1 cellular context compared by ENCODE assay signal in the genomic region with DNA sequence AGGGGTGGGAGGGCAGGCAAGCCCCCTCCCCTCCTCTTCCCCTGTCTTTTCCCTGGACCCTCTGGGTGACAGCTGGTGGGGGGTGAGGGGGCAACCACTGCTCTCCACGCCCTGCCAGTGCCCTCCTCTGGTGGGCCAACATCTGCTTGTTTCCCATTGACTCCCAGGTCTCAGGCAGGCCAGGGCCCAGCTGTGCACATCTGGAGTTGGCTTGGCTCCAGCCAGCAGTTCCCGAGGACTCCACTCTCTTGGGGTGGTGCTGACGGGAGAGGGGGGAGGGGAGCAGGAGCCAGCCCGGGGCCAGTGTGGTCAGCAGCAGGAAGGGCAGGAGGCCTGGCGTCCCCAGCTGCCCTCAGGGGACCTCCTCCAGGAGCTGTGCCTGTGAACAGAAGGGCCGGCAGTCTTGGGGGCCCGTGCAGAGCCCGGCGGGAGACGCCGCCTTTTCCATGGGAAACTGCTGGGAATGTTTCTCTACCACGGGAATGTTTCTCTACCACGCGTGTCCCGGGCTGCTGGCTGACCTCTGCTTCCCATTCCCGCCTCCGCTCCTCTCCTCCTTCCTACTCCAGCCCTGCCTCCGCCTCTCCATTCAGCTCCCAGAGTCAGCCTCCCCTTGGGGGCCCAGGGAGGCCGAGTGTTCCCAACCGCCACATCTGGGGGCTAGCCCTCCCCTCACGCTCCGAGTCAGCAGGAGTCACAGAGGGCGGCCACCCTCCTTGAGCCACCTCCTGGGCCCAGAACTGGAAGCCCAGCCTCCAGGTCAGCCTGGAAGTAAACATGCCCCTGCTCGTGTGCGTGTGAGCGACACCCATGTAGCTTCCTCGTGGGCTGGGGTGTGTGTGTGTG.
TF ChIP-seq lines count a peak whose summit lies in the region.

No MANE protein-coding gene starts in this region.

TF ChIP-seq in K562, 482 proteins besides CTCF, POLR2A, EP300 and RAD21 (continued from another document and continues in another):
- TF ChIP-seq, protein P1, sequence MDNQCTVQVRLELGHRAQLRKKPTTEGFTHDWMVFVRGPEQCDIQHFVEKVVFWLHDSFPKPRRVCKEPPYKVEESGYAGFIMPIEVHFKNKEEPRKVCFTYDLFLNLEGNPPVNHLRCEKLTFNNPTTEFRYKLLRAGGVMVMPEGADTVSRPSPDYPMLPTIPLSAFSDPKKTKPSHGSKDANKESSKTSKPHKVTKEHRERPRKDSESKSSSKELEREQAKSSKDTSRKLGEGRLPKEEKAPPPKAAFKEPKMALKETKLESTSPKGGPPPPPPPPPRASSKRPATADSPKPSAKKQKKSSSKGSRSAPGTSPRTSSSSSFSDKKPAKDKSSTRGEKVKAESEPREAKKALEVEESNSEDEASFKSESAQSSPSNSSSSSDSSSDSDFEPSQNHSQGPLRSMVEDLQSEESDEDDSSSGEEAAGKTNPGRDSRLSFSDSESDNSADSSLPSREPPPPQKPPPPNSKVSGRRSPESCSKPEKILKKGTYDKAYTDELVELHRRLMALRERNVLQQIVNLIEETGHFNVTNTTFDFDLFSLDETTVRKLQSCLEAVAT (IDR thresholded peaks at IDR 0.05): peak in 1 of 2 experiments; percentile 36; a peak in 1 of 4 replicates
- TF ChIP-seq GATAD2A (IDR thresholded peaks at IDR 0.05) (peak; percentile 26; the same call in 1 of the 2 replicates), SMARCC2 (IDR thresholded peaks at IDR 0.05; ENCODE audit: low read depth) (no peak), SAFB (IDR thresholded peaks at IDR 0.05; ENCODE audit: borderline replicate concordance, low read depth, low read length) (no peak), KLF13 (tag; IDR thresholded peaks at IDR 0.05; ENCODE audit: borderline replicate concordance, low read depth) (no peak), NFRKB (IDR thresholded peaks at IDR 0.05; ENCODE audit: low read depth) (peak; percentile 32), CEBPB (tag; IDR thresholded peaks at IDR 0.05) (no peak), SREBF1 (IDR thresholded peaks at IDR 0.05; ENCODE audit: borderline replicate concordance, low read depth, low read length) (no peak), TSC22D4 (tag; IDR thresholded peaks at IDR 0.05) (no peak), CTBP1 (IDR thresholded peaks at IDR 0.05; ENCODE audit: borderline replicate concordance) (peak; percentile 16; the same call in 1 of the 2 replicates), GATAD2B (IDR thresholded peaks at IDR 0.05; ENCODE audit: borderline replicate concordance) (peak; percentile 34), NFIC (IDR thresholded peaks at IDR 0.05) (peak; percentile 98), CHD2 (IDR thresholded peaks at IDR 0.05; ENCODE audit: low read depth, low read length) (peak; percentile 40; the same call in 1 of the 2 replicates), TAF1 (IDR thresholded peaks at IDR 0.05; ENCODE audit: control insufficient read depth, extremely low read depth, insufficient read depth, low read length, severe bottlenecking) (no peak), TGIF2 (CRISPR knock-in tag; IDR thresholded peaks at IDR 0.05) (no peak), KDM5B (IDR thresholded peaks at IDR 0.05; ENCODE audit: insufficient replicate concordance, low read depth, low read length) (peak; percentile 39), MYNN (IDR thresholded peaks at IDR 0.05) (peak; percentile 72), MYNN (CRISPR knock-in tag; IDR thresholded peaks at IDR 0.05) (no peak), CREBBP (IDR thresholded peaks at IDR 0.05; ENCODE audit: low read depth, low read length) (no peak), EZH2 (IDR thresholded peaks at IDR 0.05; ENCODE audit: borderline replicate concordance, low read depth, low read length) (no peak), ZNF717 (CRISPR knock-in tag; IDR thresholded peaks at IDR 0.05) (no peak), CSDE1 (IDR thresholded peaks at IDR 0.05) (no peak), FOXJ2 (tag; IDR thresholded peaks at IDR 0.05) (no peak), TRIM24 (IDR thresholded peaks at IDR 0.05) (0 out of 4 replicates have a peak, but pooled peaks of 1 of the 2 experiments have one; percentile 17), HMGN3 (IDR thresholded peaks at IDR 0.05; ENCODE audit: borderline replicate concordance, extremely low read depth, insufficient read length, low read depth, low read length) (peak; percentile 34), HIVEP1 (CRISPR knock-in tag; IDR thresholded peaks at IDR 0.05) (no peak), ELF2 (CRISPR knock-in tag; IDR thresholded peaks at IDR 0.05) (no peak), MAZ (CRISPR knock-in tag; conservative IDR thresholded peaks at IDR 0.05 in 1 of 2, IDR thresholded peaks at IDR 0.05 in 1 of 2) (0 out of 4 replicates have a peak, but pooled peaks of 1 of the 2 experiments have one; percentile 24)
- TF ChIP-seq, protein P2, sequence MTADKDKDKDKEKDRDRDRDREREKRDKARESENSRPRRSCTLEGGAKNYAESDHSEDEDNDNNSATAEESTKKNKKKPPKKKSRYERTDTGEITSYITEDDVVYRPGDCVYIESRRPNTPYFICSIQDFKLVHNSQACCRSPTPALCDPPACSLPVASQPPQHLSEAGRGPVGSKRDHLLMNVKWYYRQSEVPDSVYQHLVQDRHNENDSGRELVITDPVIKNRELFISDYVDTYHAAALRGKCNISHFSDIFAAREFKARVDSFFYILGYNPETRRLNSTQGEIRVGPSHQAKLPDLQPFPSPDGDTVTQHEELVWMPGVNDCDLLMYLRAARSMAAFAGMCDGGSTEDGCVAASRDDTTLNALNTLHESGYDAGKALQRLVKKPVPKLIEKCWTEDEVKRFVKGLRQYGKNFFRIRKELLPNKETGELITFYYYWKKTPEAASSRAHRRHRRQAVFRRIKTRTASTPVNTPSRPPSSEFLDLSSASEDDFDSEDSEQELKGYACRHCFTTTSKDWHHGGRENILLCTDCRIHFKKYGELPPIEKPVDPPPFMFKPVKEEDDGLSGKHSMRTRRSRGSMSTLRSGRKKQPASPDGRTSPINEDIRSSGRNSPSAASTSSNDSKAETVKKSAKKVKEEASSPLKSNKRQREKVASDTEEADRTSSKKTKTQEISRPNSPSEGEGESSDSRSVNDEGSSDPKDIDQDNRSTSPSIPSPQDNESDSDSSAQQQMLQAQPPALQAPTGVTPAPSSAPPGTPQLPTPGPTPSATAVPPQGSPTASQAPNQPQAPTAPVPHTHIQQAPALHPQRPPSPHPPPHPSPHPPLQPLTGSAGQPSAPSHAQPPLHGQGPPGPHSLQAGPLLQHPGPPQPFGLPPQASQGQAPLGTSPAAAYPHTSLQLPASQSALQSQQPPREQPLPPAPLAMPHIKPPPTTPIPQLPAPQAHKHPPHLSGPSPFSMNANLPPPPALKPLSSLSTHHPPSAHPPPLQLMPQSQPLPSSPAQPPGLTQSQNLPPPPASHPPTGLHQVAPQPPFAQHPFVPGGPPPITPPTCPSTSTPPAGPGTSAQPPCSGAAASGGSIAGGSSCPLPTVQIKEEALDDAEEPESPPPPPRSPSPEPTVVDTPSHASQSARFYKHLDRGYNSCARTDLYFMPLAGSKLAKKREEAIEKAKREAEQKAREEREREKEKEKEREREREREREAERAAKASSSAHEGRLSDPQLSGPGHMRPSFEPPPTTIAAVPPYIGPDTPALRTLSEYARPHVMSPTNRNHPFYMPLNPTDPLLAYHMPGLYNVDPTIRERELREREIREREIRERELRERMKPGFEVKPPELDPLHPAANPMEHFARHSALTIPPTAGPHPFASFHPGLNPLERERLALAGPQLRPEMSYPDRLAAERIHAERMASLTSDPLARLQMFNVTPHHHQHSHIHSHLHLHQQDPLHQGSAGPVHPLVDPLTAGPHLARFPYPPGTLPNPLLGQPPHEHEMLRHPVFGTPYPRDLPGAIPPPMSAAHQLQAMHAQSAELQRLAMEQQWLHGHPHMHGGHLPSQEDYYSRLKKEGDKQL (CRISPR knock-in tag; IDR thresholded peaks at IDR 0.05; ENCODE audit: borderline replicate concordance): no peak
- TF ChIP-seq, protein P3, sequence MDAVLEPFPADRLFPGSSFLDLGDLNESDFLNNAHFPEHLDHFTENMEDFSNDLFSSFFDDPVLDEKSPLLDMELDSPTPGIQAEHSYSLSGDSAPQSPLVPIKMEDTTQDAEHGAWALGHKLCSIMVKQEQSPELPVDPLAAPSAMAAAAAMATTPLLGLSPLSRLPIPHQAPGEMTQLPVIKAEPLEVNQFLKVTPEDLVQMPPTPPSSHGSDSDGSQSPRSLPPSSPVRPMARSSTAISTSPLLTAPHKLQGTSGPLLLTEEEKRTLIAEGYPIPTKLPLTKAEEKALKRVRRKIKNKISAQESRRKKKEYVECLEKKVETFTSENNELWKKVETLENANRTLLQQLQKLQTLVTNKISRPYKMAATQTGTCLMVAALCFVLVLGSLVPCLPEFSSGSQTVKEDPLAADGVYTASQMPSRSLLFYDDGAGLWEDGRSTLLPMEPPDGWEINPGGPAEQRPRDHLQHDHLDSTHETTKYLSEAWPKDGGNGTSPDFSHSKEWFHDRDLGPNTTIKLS (IDR thresholded peaks at IDR 0.05; ENCODE audit: borderline replicate concordance, low read depth): no peak
- TF ChIP-seq, protein P4, sequence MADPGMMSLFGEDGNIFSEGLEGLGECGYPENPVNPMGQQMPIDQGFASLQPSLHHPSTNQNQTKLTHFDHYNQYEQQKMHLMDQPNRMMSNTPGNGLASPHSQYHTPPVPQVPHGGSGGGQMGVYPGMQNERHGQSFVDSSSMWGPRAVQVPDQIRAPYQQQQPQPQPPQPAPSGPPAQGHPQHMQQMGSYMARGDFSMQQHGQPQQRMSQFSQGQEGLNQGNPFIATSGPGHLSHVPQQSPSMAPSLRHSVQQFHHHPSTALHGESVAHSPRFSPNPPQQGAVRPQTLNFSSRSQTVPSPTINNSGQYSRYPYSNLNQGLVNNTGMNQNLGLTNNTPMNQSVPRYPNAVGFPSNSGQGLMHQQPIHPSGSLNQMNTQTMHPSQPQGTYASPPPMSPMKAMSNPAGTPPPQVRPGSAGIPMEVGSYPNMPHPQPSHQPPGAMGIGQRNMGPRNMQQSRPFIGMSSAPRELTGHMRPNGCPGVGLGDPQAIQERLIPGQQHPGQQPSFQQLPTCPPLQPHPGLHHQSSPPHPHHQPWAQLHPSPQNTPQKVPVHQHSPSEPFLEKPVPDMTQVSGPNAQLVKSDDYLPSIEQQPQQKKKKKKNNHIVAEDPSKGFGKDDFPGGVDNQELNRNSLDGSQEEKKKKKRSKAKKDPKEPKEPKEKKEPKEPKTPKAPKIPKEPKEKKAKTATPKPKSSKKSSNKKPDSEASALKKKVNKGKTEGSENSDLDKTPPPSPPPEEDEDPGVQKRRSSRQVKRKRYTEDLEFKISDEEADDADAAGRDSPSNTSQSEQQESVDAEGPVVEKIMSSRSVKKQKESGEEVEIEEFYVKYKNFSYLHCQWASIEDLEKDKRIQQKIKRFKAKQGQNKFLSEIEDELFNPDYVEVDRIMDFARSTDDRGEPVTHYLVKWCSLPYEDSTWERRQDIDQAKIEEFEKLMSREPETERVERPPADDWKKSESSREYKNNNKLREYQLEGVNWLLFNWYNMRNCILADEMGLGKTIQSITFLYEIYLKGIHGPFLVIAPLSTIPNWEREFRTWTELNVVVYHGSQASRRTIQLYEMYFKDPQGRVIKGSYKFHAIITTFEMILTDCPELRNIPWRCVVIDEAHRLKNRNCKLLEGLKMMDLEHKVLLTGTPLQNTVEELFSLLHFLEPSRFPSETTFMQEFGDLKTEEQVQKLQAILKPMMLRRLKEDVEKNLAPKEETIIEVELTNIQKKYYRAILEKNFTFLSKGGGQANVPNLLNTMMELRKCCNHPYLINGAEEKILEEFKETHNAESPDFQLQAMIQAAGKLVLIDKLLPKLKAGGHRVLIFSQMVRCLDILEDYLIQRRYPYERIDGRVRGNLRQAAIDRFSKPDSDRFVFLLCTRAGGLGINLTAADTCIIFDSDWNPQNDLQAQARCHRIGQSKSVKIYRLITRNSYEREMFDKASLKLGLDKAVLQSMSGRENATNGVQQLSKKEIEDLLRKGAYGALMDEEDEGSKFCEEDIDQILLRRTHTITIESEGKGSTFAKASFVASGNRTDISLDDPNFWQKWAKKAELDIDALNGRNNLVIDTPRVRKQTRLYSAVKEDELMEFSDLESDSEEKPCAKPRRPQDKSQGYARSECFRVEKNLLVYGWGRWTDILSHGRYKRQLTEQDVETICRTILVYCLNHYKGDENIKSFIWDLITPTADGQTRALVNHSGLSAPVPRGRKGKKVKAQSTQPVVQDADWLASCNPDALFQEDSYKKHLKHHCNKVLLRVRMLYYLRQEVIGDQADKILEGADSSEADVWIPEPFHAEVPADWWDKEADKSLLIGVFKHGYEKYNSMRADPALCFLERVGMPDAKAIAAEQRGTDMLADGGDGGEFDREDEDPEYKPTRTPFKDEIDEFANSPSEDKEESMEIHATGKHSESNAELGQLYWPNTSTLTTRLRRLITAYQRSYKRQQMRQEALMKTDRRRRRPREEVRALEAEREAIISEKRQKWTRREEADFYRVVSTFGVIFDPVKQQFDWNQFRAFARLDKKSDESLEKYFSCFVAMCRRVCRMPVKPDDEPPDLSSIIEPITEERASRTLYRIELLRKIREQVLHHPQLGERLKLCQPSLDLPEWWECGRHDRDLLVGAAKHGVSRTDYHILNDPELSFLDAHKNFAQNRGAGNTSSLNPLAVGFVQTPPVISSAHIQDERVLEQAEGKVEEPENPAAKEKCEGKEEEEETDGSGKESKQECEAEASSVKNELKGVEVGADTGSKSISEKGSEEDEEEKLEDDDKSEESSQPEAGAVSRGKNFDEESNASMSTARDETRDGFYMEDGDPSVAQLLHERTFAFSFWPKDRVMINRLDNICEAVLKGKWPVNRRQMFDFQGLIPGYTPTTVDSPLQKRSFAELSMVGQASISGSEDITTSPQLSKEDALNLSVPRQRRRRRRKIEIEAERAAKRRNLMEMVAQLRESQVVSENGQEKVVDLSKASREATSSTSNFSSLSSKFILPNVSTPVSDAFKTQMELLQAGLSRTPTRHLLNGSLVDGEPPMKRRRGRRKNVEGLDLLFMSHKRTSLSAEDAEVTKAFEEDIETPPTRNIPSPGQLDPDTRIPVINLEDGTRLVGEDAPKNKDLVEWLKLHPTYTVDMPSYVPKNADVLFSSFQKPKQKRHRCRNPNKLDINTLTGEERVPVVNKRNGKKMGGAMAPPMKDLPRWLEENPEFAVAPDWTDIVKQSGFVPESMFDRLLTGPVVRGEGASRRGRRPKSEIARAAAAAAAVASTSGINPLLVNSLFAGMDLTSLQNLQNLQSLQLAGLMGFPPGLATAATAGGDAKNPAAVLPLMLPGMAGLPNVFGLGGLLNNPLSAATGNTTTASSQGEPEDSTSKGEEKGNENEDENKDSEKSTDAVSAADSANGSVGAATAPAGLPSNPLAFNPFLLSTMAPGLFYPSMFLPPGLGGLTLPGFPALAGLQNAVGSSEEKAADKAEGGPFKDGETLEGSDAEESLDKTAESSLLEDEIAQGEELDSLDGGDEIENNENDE (IDR thresholded peaks at IDR 0.05; ENCODE audit: low read depth, low read length): no peak
- TF ChIP-seq, protein P5, sequence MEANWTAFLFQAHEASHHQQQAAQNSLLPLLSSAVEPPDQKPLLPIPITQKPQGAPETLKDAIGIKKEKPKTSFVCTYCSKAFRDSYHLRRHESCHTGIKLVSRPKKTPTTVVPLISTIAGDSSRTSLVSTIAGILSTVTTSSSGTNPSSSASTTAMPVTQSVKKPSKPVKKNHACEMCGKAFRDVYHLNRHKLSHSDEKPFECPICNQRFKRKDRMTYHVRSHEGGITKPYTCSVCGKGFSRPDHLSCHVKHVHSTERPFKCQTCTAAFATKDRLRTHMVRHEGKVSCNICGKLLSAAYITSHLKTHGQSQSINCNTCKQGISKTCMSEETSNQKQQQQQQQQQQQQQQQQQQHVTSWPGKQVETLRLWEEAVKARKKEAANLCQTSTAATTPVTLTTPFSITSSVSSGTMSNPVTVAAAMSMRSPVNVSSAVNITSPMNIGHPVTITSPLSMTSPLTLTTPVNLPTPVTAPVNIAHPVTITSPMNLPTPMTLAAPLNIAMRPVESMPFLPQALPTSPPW (CRISPR knock-in tag; IDR thresholded peaks at IDR 0.05): peak; percentile 33
